In the genomic region with DNA sequence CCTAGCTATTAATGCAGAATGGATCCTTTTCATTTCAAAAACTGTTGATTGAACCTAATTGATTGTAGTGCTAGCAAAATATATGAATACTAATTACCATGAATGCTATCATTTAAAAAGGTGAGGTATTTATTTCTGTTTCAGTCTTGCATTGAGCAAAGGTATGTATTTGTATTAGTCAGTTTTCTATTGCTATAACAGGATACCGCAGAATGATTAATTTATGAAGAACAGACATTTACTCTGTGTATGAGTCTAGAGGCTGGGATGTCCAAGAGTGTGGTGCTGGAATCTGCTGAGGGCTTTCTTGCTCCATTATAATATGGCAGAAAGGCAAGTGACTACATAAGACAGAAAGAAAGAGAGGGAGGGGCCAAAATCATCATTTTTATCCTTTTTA, we compare ENCODE assay signal across 24 cellular contexts.
"Had no signal": no experiment of that assay in that cellular context is flagged by ENCODE, and none has a peak within 500 bp of the region (broad histone marks: within the 10 kb centered on the region; RNA-seq: fewer than 3 reads in every experiment).

No MANE protein-coding gene starts in this region.

- ATAC-seq: activated CD8-positive, alpha-beta T cell treated with anti-CD3 and anti-CD28 coated beads for 36 hours; activated naive CD4-positive, alpha-beta T cell treated with anti-CD3 and anti-CD28 coated beads, Interleukin-2, amount 50 U/mL, for 72 hours; activated T-cell treated with anti-CD3 and anti-CD28 coated beads, Interleukin-2, amount 50 U/mL, for 4 hours; gastroesophageal sphincter; heart right ventricle; T-helper 17 cell had no signal

- H3K27me3 Mint-ChIP-seq: brain had no signal

- H3K27ac Mint-ChIP-seq: activated CD4-positive, alpha-beta T cell treated with anti-CD3 and anti-CD28 coated beads, Interleukin-2, amount 10 ng/mL, durations not matched to agents 7 days and 5 days; activated CD8-positive, alpha-beta T cell treated with anti-CD3 and anti-CD28 coated beads for 36 hours; activated naive CD4-positive, alpha-beta T cell treated with anti-CD3 and anti-CD28 coated beads for 36 hours; activated naive CD4-positive, alpha-beta T cell treated with anti-CD3 and anti-CD28 coated beads, Interleukin-2, amount 50 U/mL, for 72 hours; activated naive CD8-positive, alpha-beta T cell treated with anti-CD3 and anti-CD28 coated beads, Interleukin-2, amount 10 ng/mL, durations not matched to agents 7 days and 5 days; activated T-helper 2 cell treated with anti-CD3 and anti-CD28 coated beads, Interferon-gamma antibody, Interleukin-2, Interleukin-4, amounts not matched to agents 10 μg/mL and 5 μg/mL and 100 μg/mL, durations not matched to agents 14 hours and 24 hours and 36 hours; brain; T-helper 17 cell had no signal

- H3K4me1 Mint-ChIP-seq: activated CD4-positive, alpha-beta T cell treated with anti-CD3 and anti-CD28 coated beads, Interleukin-2, amount 10 ng/mL, durations not matched to agents 7 days and 5 days; brain; T-helper 17 cell had no signal

- H3K9me3 Mint-ChIP-seq: activated CD4-positive, alpha-beta T cell treated with anti-CD3 and anti-CD28 coated beads, Interleukin-2, amount 10 ng/mL, durations not matched to agents 7 days and 5 days; activated CD8-positive, alpha-beta T cell treated with anti-CD3 and anti-CD28 coated beads for 36 hours; activated naive CD4-positive, alpha-beta T cell treated with anti-CD3 and anti-CD28 coated beads for 36 hours; activated naive CD4-positive, alpha-beta T cell treated with anti-CD3 and anti-CD28 coated beads, Interleukin-2, amount 50 U/mL, for 72 hours; activated naive CD8-positive, alpha-beta T cell treated with anti-CD3 and anti-CD28 coated beads, Interleukin-2, amount 10 ng/mL, durations not matched to agents 7 days and 5 days; activated T-cell treated with anti-CD3 and anti-CD28 coated beads, Interleukin-2, amount 50 U/mL, for 4 hours; activated T-helper 2 cell treated with anti-CD3 and anti-CD28 coated beads, Interferon-gamma antibody, Interleukin-2, Interleukin-4, amounts not matched to agents 10 μg/mL and 5 μg/mL and 100 μg/mL, durations not matched to agents 14 hours and 24 hours and 36 hours had no signal

- DNase-seq: activated CD4-positive, alpha-beta T cell treated with anti-CD3 and anti-CD28 coated beads for 4 hours; activated CD4-positive, alpha-beta T cell treated with anti-CD3 and anti-CD28 coated beads, Interleukin-2, amount 10 ng/mL, durations not matched to agents 7 days and 5 days; activated CD4-positive, alpha-beta T cell treated with anti-CD3 and anti-CD28 coated beads, Interleukin-2, amount 50 U/mL, for 48 hours; activated CD4-positive, CD25-positive, alpha-beta regulatory T cell; activated CD4-positive, CD25-positive, alpha-beta regulatory T cell treated with anti-CD3 and anti-CD28 coated beads, Interleukin-2, amount 50 U/mL, for 72 hours; activated CD8-positive, alpha-beta memory T cell treated with anti-CD3 and anti-CD28 coated beads for 24 hours; activated CD8-positive, alpha-beta T cell treated with anti-CD3 and anti-CD28 coated beads for 36 hours; activated effector memory CD4-positive, alpha-beta T cell treated with anti-CD3 and anti-CD28 coated beads, Interleukin-2, amount 50 U/mL, for 16 hours; activated naive CD4-positive, alpha-beta T cell treated with anti-CD3 and anti-CD28 coated beads for 36 hours; activated naive CD8-positive, alpha-beta T cell treated with anti-CD3 and anti-CD28 coated beads, Interleukin-2, amount 10 ng/mL, durations not matched to agents 7 days and 5 days; activated T-cell treated with anti-CD3 and anti-CD28 coated beads, Interleukin-2, amount 50 U/mL, for 4 hours; central memory CD4-positive, alpha-beta T cell; cerebellar nuclear complex; colonic mucosa; effector CD8-positive, alpha-beta T cell; esophagus squamous epithelium; foreskin melanocyte; heart right ventricle; T-helper 1 cell; T-helper 17 cell had no signal

- H3K4me3 Mint-ChIP-seq: activated CD4-positive, alpha-beta T cell treated with anti-CD3 and anti-CD28 coated beads, Interleukin-2, amount 10 ng/mL, durations not matched to agents 7 days and 5 days; activated CD8-positive, alpha-beta T cell treated with anti-CD3 and anti-CD28 coated beads for 36 hours; activated naive CD4-positive, alpha-beta T cell treated with anti-CD3 and anti-CD28 coated beads for 36 hours; activated naive CD8-positive, alpha-beta T cell treated with anti-CD3 and anti-CD28 coated beads, Interleukin-2, amount 10 ng/mL, durations not matched to agents 7 days and 5 days; activated T-cell treated with anti-CD3 and anti-CD28 coated beads, Interleukin-2, amount 50 U/mL, for 4 hours; brain; T-helper 17 cell had no signal

- H3K36me3 Mint-ChIP-seq: activated naive CD4-positive, alpha-beta T cell treated with anti-CD3 and anti-CD28 coated beads, Interleukin-2, amount 50 U/mL, for 72 hours; activated naive CD8-positive, alpha-beta T cell treated with anti-CD3 and anti-CD28 coated beads, Interleukin-2, amount 10 ng/mL, durations not matched to agents 7 days and 5 days; brain had no signal
